1 cellular context compared by ENCODE assay signal in genomic region chr12:11959117-11959823, GRCh38.
TF ChIP-seq lines count a peak whose summit lies in the region.

No MANE protein-coding gene starts in this region.

TF ChIP-seq in HepG2, 621 proteins besides CTCF, POLR2A, EP300 and RAD21 (continued from another document and continues in another):
- TF ChIP-seq ZBTB49 (CRISPR knock-in tag; IDR thresholded peaks at IDR 0.05; ENCODE audit: borderline replicate concordance), result no peak
- TF ChIP-seq MAFK (conservative IDR thresholded peaks at IDR 0.05 in 1 of 2, IDR thresholded peaks at IDR 0.05 in 1 of 2; ENCODE audit: low read length in 2 of 2), result peak in 1 of 2 experiments; percentile 24; a peak in 2 of 4 replicates
- no peak for TF ChIP-seq SMARCE1 (IDR thresholded peaks at IDR 0.05; ENCODE audit: borderline replicate concordance)
- TF ChIP-seq FOXA3 (CRISPR knock-in tag; IDR thresholded peaks at IDR 0.05), result peak; percentile 48
- no peak for TF ChIP-seq ZNF256 (CRISPR knock-in tag; conservative IDR thresholded peaks at IDR 0.05)
- peak; percentile 33; the same call in 1 of the 2 replicates for TF ChIP-seq TFAP4 (IDR thresholded peaks at IDR 0.05; ENCODE audit: borderline replicate concordance, low read depth)
- TF ChIP-seq NR2F6 (IDR thresholded peaks at IDR 0.05), result no peak
- TF ChIP-seq NR2F6 (CRISPR knock-in tag; IDR thresholded peaks at IDR 0.05), result 0 out of 2 replicates have a peak, but pooled peaks have one; percentile 21
- no peak for TF ChIP-seq CSRNP2 (CRISPR knock-in tag; conservative IDR thresholded peaks at IDR 0.05; ENCODE audit: low read depth)
- TF ChIP-seq GMEB2 (CRISPR knock-in tag; IDR thresholded peaks at IDR 0.05; ENCODE audit: low read depth), result no peak
- no peak for TF ChIP-seq HIVEP1 (CRISPR knock-in tag; IDR thresholded peaks at IDR 0.05)
- peak; percentile 90 for TF ChIP-seq FOSL2 (CRISPR knock-in tag; IDR thresholded peaks at IDR 0.05)
- TF ChIP-seq POLR2AphosphoS5 (IDR thresholded peaks at IDR 0.05; ENCODE audit: low read depth, low read length), result no peak
- TF ChIP-seq SNRNP70 (IDR thresholded peaks at IDR 0.05; ENCODE audit: low read depth, low read length), result no peak
- TF ChIP-seq ZNF160 (CRISPR knock-in tag; IDR thresholded peaks at IDR 0.05), result 0 out of 2 replicates have a peak, but pooled peaks have one; percentile 21
- no peak for TF ChIP-seq ZNF138 (CRISPR knock-in tag; IDR thresholded peaks at IDR 0.05; ENCODE audit: low read depth)
- TF ChIP-seq IRF9 (CRISPR knock-in tag; IDR thresholded peaks at IDR 0.05; ENCODE audit: borderline replicate concordance), result no peak
- TF ChIP-seq ZNF784 (CRISPR knock-in tag; IDR thresholded peaks at IDR 0.05; ENCODE audit: borderline replicate concordance), result no peak
- TF ChIP-seq ZNF224 (CRISPR knock-in tag; IDR thresholded peaks at IDR 0.05), result no peak
- no peak for TF ChIP-seq ETV6 (CRISPR knock-in tag; conservative IDR thresholded peaks at IDR 0.05)
- no peak for TF ChIP-seq TSC22D2 (CRISPR knock-in tag; IDR thresholded peaks at IDR 0.05; ENCODE audit: borderline replicate concordance)
- TF ChIP-seq ZNF574 (CRISPR knock-in tag; IDR thresholded peaks at IDR 0.05), result no peak
- no peak for TF ChIP-seq SIN3A (IDR thresholded peaks at IDR 0.05; ENCODE audit: borderline replicate concordance, low read depth, low read length)
- no peak for TF ChIP-seq SMAD1 (CRISPR knock-in tag; IDR thresholded peaks at IDR 0.05; ENCODE audit: borderline replicate concordance, low read depth)
- no peak for TF ChIP-seq MXI1 (IDR thresholded peaks at IDR 0.05; ENCODE audit: borderline replicate concordance, low read depth, low read length)
- no peak; the same call in 1 of the 2 replicates for TF ChIP-seq SOX13 (IDR thresholded peaks at IDR 0.05)
- peak in 1 of 2 experiments; percentile 61; a peak in 1 of 4 replicates for TF ChIP-seq SOX13 (CRISPR knock-in tag; conservative IDR thresholded peaks at IDR 0.05 in 1 of 2, IDR thresholded peaks at IDR 0.05 in 1 of 2)
- TF ChIP-seq JUND (CRISPR knock-in tag; IDR thresholded peaks at IDR 0.05), result 0 out of 2 replicates have a peak, but pooled peaks have one; percentile 14
- TF ChIP-seq LCORL (IDR thresholded peaks at IDR 0.05), result no peak
- TF ChIP-seq LCORL (CRISPR knock-in tag; IDR thresholded peaks at IDR 0.05), result 0 out of 2 replicates have a peak, but pooled peaks have one; percentile 42
- TF ChIP-seq AHDC1 (CRISPR knock-in tag; IDR thresholded peaks at IDR 0.05; ENCODE audit: borderline replicate concordance), result peak; percentile 55; the same call in 1 of the 2 replicates
- no peak for TF ChIP-seq SOX6 (IDR thresholded peaks at IDR 0.05)
- TF ChIP-seq SOX6 (CRISPR knock-in tag; IDR thresholded peaks at IDR 0.05), result peak; percentile 76
- TF ChIP-seq CHCHD3 (CRISPR knock-in tag; IDR thresholded peaks at IDR 0.05), result no peak
- no peak for TF ChIP-seq NFE2 (CRISPR knock-in tag; IDR thresholded peaks at IDR 0.05)
- TF ChIP-seq ARID5B (CRISPR knock-in tag; IDR thresholded peaks at IDR 0.05), result 0 out of 2 replicates have a peak, but pooled peaks have one; percentile 30
- TF ChIP-seq NFKBIZ (CRISPR knock-in tag; IDR thresholded peaks at IDR 0.05), result no peak
- TF ChIP-seq ELF3 (CRISPR knock-in tag; IDR thresholded peaks at IDR 0.05), result no peak
- TF ChIP-seq GATAD2A (CRISPR knock-in tag; IDR thresholded peaks at IDR 0.05), result peak; percentile 51
- 0 out of 2 replicates have a peak, but pooled peaks have one; percentile 21 for TF ChIP-seq RXRB (CRISPR knock-in tag; IDR thresholded peaks at IDR 0.05; ENCODE audit: borderline replicate concordance)
- no peak for TF ChIP-seq NCOA5 (CRISPR knock-in tag; IDR thresholded peaks at IDR 0.05)
